In the genomic region with DNA sequence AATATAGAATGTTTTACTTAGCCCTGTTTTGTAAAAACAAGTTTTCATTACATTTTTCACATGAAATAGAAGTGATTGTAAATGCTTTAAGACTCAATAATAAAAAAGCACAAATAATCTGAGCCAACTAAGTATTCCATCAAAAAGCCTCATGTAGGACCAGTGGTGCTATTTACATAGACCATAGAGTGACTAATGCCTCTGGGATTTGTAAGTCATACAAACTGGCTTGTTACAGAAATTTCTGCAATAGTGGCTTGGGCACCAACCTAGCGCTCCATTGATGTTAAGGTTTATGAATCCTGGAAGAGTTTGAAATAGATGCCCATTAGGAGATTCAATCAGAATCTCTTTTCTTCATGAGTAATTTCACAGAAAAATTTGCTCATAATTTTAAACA, we compare ENCODE assay signal across 15 cellular contexts. TPM values are rescaled to one million over a fixed set of nuclear protein-coding genes. Genes with fewer than 3 reads are reported as not detected.
A peak's percentile ranks its signal among the peaks of the same experiment; 100 is the strongest.
DNase-seq lines count a peak whose midpoint lies in the region; ATAC-seq, FAIRE-seq and TF ChIP-seq lines count a peak whose summit lies in the region.
"Had no signal": no experiment of that assay in that cellular context is flagged by ENCODE, and none has a peak within 500 bp of the region (broad histone marks: within the 10 kb centered on the region; RNA-seq: fewer than 3 reads in every experiment).

No MANE protein-coding gene starts in this region.

- no peak for ATAC-seq in HG02973 (IDR thresholded peaks at IDR 0.05; ENCODE audit: unreplicated experiment)
- ATAC-seq: esophagus mucosa, HCT116 had no signal

- no peaks in the 10 kb centered on the region for H3K27me3 ChIP-seq in colonic mucosa

- DNase-seq in RKO (ENCODE audit: low spot score) (peak; percentile 69), epithelial cell of proximal tubule (ENCODE audit: low read depth) (peak; percentile 15), renal cortical epithelial cell (ENCODE audit: low read depth) (peak; percentile 76), colonic mucosa (no peak), MV-4-11 (lab: John Stamatoyannopoulos, UW) (no peak), GDM1 (lab: John Stamatoyannopoulos, UW) (no peak)
- DNase-seq: activated CD4-positive, CD25-positive, alpha-beta regulatory T cell treated with anti-CD3 and anti-CD28 coated beads, Interleukin-2, amount 50 U/mL, for 72 hours; NCI-H1930; NCI-H526 treated with DMSO at 0.1 percent for 48 hours; retina; T-helper 2 cell had no signal

- H3K36me3 ChIP-seq in colonic mucosa = peaks cover 3% of the 10 kb centered on the region

- H3K9ac ChIP-seq in colonic mucosa (ENCODE audit: low read depth in 2 of 2, low read length in 2 of 2) = no peak overlapping the region

- no peak overlapping the region for H3K27ac ChIP-seq in colonic mucosa

- no peaks in the 10 kb centered on the region for H3K4me1 ChIP-seq in colonic mucosa

- H3K9me3 ChIP-seq in colonic mucosa = no peaks in the 10 kb centered on the region

- intact Hi-C loops in colonic mucosa (cut with DNase I) = no loop called here

- FAIRE-seq in G401.6 (lab: Jason Lieb, UNC) = peak; percentile 31

- no peak for TF ChIP-seq CTCF in epithelial cell of proximal tubule (conservative IDR thresholded peaks at IDR 0.05; ENCODE audit: low read depth, low read length)
- no peak for TF ChIP-seq CTCF in colonic mucosa (IDR thresholded peaks at IDR 0.05)

- no peak overlapping the region for H3K4me3 ChIP-seq in epithelial cell of proximal tubule (ENCODE audit: low read depth, low read length)
- H3K4me3 ChIP-seq in colonic mucosa = no peak overlapping the region

RNA-seq across cellular contexts. Expression of a gene that starts 31.9 kb away (rescaled TPM):
- total RNA-seq in epithelial cell of proximal tubule (12.6 and 12.8 TPM in 2 replicates), renal cortical epithelial cell (16.7 and 26.0 TPM in 2 replicates), colonic mucosa (10 to 100 TPM; 13.4 to 14.3 TPM)

Comparison
In these comparisons a context has a peak if more than half of its experiments do, and no peak if none do; other contexts are left out.
1. DNase-seq: peak in RKO (single experiment), epithelial cell of proximal tubule (single experiment) and renal cortical epithelial cell (single experiment); none in colonic mucosa (single experiment), MV-4-11 (single experiment) and GDM1 (single experiment).